21 cellular contexts compared by ENCODE assay signal in genomic region chr1:163876546-163876945, GRCh38.
"Had no signal": no experiment of that assay in that cellular context is flagged by ENCODE, and none has a peak within 500 bp of the region (broad histone marks: within the 10 kb centered on the region; RNA-seq: fewer than 3 reads in every experiment).

No MANE protein-coding gene starts in this region.

- H3K27ac ChIP-seq: cardiac muscle cell, right lobe of liver, testis, upper lobe of right lung, WERI-Rb-1 had no signal

- H3K4me1 ChIP-seq: ascending aorta, gastroesophageal sphincter, right lobe of liver, testis, upper lobe of right lung had no signal

- FAIRE-seq: colon had no signal

- ATAC-seq: activated CD4-positive, alpha-beta T cell treated with anti-CD3 and anti-CD28 coated beads for 36 hours; natural killer cell treated with Interleukin-12 subunit alpha and Interleukin-12 subunit beta and Interleukin-15 and Interleukin-18, amount 100 ng/mL, for 72 hours; right lobe of liver; stimulated activated naive CD8-positive, alpha-beta T cell treated with anti-CD3 and anti-CD28 coated beads, Interleukin-15, Interleukin-2, amounts not matched to agents 100 U/mL and 50 U/mL, for 24 hours; upper lobe of right lung had no signal

- H3K36me3 ChIP-seq: ascending aorta, cardiac muscle cell, gastroesophageal sphincter, right lobe of liver, upper lobe of right lung, WERI-Rb-1 had no signal

- H3K4me3 ChIP-seq: ascending aorta, cardiac muscle cell, lung, mucosa of descending colon, right lobe of liver, testis, upper lobe of right lung had no signal

- DNase-seq: activated CD4-positive, alpha-beta memory T cell treated with anti-CD3 and anti-CD28 coated beads, Interleukin-2, amount 10 ng/mL, durations not matched to agents 7 days and 5 days; activated CD4-positive, alpha-beta T cell treated with anti-CD3 and anti-CD28 coated beads for 36 hours; activated gamma-delta T cell treated with Interleukin-2 at 50 U/mL for 16 hours; activated T-cell treated with anti-CD3 and anti-CD28 coated beads, Interleukin-2, amount 50 U/mL, for 48 hours; hippocampal formation; mucosa of descending colon; nucleus accumbens; right lobe of liver; stimulated activated CD4-positive, alpha-beta T cell treated with anti-CD3 and anti-CD28 coated beads, Interleukin-4, amount 100 ng/mL, for 1 hour; stimulated activated CD8-positive, alpha-beta memory T cell treated with anti-CD3 and anti-CD28 coated beads, Interleukin-4, amount 100 ng/mL, for 48 hours; stimulated activated naive CD8-positive, alpha-beta T cell treated with anti-CD3 and anti-CD28 coated beads, Interleukin-15, Interleukin-2, amounts not matched to agents 100 U/mL and 50 U/mL, for 24 hours; T-helper 9 cell; testis; upper lobe of right lung; WERI-Rb-1 had no signal

- H3K9me3 ChIP-seq: ascending aorta, gastroesophageal sphincter, mucosa of descending colon, right lobe of liver, testis, upper lobe of right lung had no signal

- H3K27me3 ChIP-seq: ascending aorta, cardiac muscle cell, gastroesophageal sphincter, right lobe of liver, testis, upper lobe of right lung had no signal
